In genomic region chr1:74699331-74699730, GRCh38 we compare ENCODE assay signal across 29 cellular contexts. TPM values are rescaled to one million over a fixed set of nuclear protein-coding genes. Genes with fewer than 3 reads are reported as not detected.
A peak's percentile ranks its signal among the peaks of the same experiment; 100 is the strongest.
DNase-seq lines count a peak whose midpoint lies in the region; ATAC-seq lines count a peak whose summit lies in the region.
"Had no signal": no experiment of that assay in that cellular context is flagged by ENCODE, and none has a peak within 500 bp of the region (broad histone marks: within the 10 kb centered on the region; RNA-seq: fewer than 3 reads in every experiment).

No MANE protein-coding gene starts in this region.

- ATAC-seq in GM18511 (IDR thresholded peaks at IDR 0.05; ENCODE audit: unreplicated experiment): peak; percentile 56
- peak; percentile 44 for ATAC-seq in GM21381 (IDR thresholded peaks at IDR 0.05; ENCODE audit: unreplicated experiment)
- peak; percentile 40 for ATAC-seq in HG02763 (IDR thresholded peaks at IDR 0.05; ENCODE audit: unreplicated experiment)
- peak; percentile 59 for ATAC-seq in HG03460 (IDR thresholded peaks at IDR 0.05; ENCODE audit: unreplicated experiment)
- no peak for ATAC-seq in esophagus mucosa
- ATAC-seq: activated CD4-positive, alpha-beta T cell treated with anti-CD3 and anti-CD28 coated beads for 36 hours; activated CD8-positive, alpha-beta T cell treated with anti-CD3 and anti-CD28 coated beads for 36 hours; left lobe of liver had no signal

- DNase-seq in SKM-1 (lab: John Stamatoyannopoulos, UW; ENCODE audit: unreplicated experiment) (no peak), NCI-H2196 treated with DMSO at 0.1 percent for 48 hours (lab: John Stamatoyannopoulos, UW; ENCODE audit: unreplicated experiment) (no peak), NCI-H1092 treated with DMSO at 0.1 percent for 48 hours (lab: John Stamatoyannopoulos, UW) (no peak)
- DNase-seq: activated CD4-positive, alpha-beta T cell treated with anti-CD3 and anti-CD28 coated beads for 36 hours; activated CD8-positive, alpha-beta T cell treated with anti-CD3 and anti-CD28 coated beads for 36 hours; activated naive CD4-positive, alpha-beta T cell treated with anti-CD3 and anti-CD28 coated beads for 36 hours; Calu3; central memory CD4-positive, alpha-beta T cell; cortex of kidney; DND-41; endodermal cell; GF-D8; IMR-90; MV-4-11; NCI-H446 treated with DMSO at 0.1 percent for 48 hours; NCI-H774; nephron progenitor cell; SIG-M5; stimulated activated naive CD4-positive, alpha-beta T cell treated with Interleukin-2 at 50 U/mL for 16 hours; T-helper 9 cell had no signal

RNA-seq across cellular contexts. Expression of gene ERICH3, which starts 25.7 kb away (rescaled TPM):
- not detected for total RNA-seq in esophagus mucosa
- total RNA-seq: activated CD4-positive, alpha-beta T cell treated with anti-CD3 and anti-CD28 coated beads for 36 hours; activated CD8-positive, alpha-beta T cell treated with anti-CD3 and anti-CD28 coated beads for 36 hours; activated naive CD4-positive, alpha-beta T cell treated with anti-CD3 and anti-CD28 coated beads for 36 hours; endodermal cell; fibroblast of villous mesenchyme; IMR-90; osteocyte; suprapubic skin had no signal

RNA-seq across cellular contexts. Expression of gene CRYZ, which starts 33.5 kb away (rescaled TPM):
- 18.0 TPM for total RNA-seq in esophagus mucosa

RNA-seq across cellular contexts. Expression of gene TYW3, which starts 33.6 kb away (rescaled TPM):
- 10.5 TPM for total RNA-seq in esophagus mucosa
